Comparison of ENCODE assay signal across 1 cellular context in the genomic region with DNA sequence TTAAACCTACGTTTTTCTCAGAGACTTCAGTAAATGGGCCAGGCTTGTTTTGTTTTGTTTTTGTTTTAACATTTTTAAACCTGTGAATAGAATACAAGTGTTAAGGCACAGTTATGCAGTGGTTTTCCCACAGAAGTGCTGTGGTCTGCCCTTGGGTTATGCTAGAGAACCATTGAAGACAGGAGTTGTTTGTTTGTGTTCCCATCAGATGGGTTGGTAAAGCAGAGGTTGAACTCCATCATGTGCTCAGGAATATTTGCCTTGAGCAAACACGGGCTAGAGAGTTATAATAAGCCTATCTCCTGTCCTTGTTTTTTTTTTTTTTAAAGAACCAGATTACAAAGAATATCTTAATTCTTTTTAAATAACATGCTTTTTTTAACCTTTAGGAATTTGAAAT.
TF ChIP-seq lines count a peak whose summit lies in the region.

No MANE protein-coding gene starts in this region.

TF ChIP-seq in K562, 482 proteins besides CTCF, POLR2A, EP300 and RAD21 (continued from another document):
- TF ChIP-seq, protein P1, sequence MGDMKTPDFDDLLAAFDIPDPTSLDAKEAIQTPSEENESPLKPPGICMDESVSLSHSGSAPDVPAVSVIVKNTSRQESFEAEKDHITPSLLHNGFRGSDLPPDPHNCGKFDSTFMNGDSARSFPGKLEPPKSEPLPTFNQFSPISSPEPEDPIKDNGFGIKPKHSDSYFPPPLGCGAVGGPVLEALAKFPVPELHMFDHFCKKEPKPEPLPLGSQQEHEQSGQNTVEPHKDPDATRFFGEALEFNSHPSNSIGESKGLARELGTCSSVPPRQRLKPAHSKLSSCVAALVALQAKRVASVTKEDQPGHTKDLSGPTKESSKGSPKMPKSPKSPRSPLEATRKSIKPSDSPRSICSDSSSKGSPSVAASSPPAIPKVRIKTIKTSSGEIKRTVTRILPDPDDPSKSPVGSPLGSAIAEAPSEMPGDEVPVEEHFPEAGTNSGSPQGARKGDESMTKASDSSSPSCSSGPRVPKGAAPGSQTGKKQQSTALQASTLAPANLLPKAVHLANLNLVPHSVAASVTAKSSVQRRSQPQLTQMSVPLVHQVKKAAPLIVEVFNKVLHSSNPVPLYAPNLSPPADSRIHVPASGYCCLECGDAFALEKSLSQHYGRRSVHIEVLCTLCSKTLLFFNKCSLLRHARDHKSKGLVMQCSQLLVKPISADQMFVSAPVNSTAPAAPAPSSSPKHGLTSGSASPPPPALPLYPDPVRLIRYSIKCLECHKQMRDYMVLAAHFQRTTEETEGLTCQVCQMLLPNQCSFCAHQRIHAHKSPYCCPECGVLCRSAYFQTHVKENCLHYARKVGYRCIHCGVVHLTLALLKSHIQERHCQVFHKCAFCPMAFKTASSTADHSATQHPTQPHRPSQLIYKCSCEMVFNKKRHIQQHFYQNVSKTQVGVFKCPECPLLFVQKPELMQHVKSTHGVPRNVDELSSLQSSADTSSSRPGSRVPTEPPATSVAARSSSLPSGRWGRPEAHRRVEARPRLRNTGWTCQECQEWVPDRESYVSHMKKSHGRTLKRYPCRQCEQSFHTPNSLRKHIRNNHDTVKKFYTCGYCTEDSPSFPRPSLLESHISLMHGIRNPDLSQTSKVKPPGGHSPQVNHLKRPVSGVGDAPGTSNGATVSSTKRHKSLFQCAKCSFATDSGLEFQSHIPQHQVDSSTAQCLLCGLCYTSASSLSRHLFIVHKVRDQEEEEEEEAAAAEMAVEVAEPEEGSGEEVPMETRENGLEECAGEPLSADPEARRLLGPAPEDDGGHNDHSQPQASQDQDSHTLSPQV (IDR thresholded peaks at IDR 0.05): no peak
- no peak for TF ChIP-seq TRIM24 (IDR thresholded peaks at IDR 0.05)
- no peak for TF ChIP-seq CC2D1A (IDR thresholded peaks at IDR 0.05)
